ENCODE assay signal across 8 cellular contexts in the genomic region with DNA sequence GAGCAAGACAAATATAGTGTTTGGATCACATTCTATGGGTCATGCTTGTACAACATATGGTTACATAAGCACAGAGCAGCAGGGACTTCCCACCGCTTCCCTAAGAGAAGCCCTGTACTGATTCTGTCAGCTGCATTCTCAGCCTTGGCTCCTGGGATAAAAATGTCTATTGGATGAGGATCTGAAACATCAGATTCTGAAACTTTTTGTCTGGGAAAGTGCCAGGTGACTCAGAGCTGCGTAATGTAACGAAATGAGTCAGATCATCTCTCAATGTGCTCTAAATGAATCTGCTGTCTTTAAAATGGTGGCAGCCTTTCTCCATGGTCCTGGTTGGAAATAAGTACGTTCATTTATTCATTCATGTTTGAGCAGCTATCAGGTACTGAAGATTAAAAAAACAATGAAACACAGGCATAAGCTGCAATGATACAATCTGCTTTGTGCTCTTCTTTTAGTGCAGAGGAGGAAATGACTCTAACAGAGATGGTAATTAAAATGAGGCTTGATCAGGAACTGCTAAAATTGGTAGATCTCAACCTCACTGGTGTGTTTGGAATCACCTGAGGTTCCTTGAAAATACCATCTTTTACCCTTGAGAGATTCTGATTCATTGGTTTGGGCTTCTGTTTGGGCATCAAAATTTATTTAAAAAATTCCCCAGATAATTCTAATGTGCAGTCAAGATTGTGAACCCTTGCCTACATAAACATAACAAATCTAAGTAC.
DNase-seq lines count a peak whose midpoint lies in the region; ATAC-seq lines count a peak whose summit lies in the region.

No MANE protein-coding gene starts in this region.

- ATAC-seq in GM19455 (IDR thresholded peaks at IDR 0.05; ENCODE audit: unreplicated experiment), result peak; percentile 93
- ATAC-seq in HG03378 (IDR thresholded peaks at IDR 0.05; ENCODE audit: unreplicated experiment), result peak; percentile 97

- in situ Hi-C loops in Caki2 (cut with HindIII; ENCODE audit: low pct_unique_long_range_greater_than_20kb, low sequenced_read_pairs), result no loop called here

- DNase-seq in Caki2 (ENCODE audit: low read depth) (peak; percentile 90), kidney glomerular epithelial cell (lab: John Stamatoyannopoulos, UW) (peak; percentile 81), NCI-H2171 treated with DMSO at 0.1 percent for 48 hours (lab: John Stamatoyannopoulos, UW) (no peak), NCI-H2171 (lab: John Stamatoyannopoulos, UW) (no peak), iPS-NIHi7 (ENCODE audit: extremely low spot score) (no peak)
- peak in 2 of 3 experiments; percentile 6 to 14 for DNase-seq in activated CD8-positive, alpha-beta memory T cell treated with anti-CD3 and anti-CD28 coated beads for 48 hours (ENCODE audit: low read depth in 2 of 3, low spot score in 2 of 3)

Comparison
In these comparisons a context has a peak if more than half of its experiments do, and no peak if none do; other contexts are left out.
1. DNase-seq: peak in Caki2 (single experiment), activated CD8-positive, alpha-beta memory T cell treated with anti-CD3 and anti-CD28 coated beads for 48 hours (2 of 3) and kidney glomerular epithelial cell (single experiment); none in NCI-H2171 treated with DMSO at 0.1 percent for 48 hours (single experiment), NCI-H2171 (single experiment) and iPS-NIHi7 (single experiment).